Comparison of ENCODE assay signal across 8 cellular contexts in the genomic region with DNA sequence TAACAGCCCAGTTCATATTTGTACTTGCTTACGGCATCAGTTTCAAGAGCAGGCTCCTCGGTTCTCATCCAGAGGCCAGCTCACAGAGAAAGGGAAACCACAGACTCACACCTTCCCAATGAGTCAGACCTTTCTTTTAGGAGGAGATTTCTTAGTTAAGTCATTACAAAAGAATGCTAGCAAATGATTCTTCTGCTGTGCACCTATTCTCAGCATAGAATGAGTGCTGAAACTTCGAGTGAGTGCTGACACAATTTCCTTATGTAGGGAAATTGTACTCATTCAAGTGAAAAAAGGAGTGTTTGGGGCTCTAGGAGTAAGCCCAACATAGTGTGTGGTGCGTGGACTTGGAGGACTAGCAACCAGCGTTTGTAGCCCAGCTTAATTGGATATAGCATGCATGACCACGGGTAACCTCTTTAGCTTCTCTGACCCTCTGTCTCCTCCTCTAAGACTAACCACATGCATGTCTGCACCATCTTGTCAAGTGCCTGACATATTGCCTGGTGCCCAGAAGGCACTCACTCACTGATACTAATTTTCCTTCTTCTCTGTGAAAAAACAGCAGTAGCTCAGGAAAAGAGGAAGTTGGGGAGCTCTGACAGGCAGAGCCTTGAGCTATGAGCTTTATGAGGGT.
DNase-seq lines count a peak whose midpoint lies in the region; ATAC-seq and TF ChIP-seq lines count a peak whose summit lies in the region.

No MANE protein-coding gene starts in this region.

- H3K4me1 ChIP-seq in spleen: peaks cover under 1 to 46% (median 17%) of the 10 kb centered on the region in 6 donors

- peak overlapping the region; percentile 73 to 85 for H3K27ac Mint-ChIP-seq in effector memory CD8-positive, alpha-beta T cell

- TF ChIP-seq POLR2A in spleen (IDR thresholded peaks at IDR 0.05): no peak

- no peaks in the 10 kb centered on the region for H3K27me3 ChIP-seq in spleen (replicated peaks in 1 of 7)

- H3K36me3 Mint-ChIP-seq in effector memory CD8-positive, alpha-beta T cell (ENCODE audit: insufficient read depth): no peaks in the 10 kb centered on the region

- WGBS in spleen, 5 donors: 19 to 50% (median 43%) methylated on average over 6 of the region's 6 CpGs

- H3K9me3 Mint-ChIP-seq in effector memory CD8-positive, alpha-beta T cell: no peaks in the 10 kb centered on the region

- peaks cover 0 to 29% of the 10 kb centered on the region in 2 donors for H3K27me3 Mint-ChIP-seq in effector memory CD8-positive, alpha-beta T cell

- no peak for TF ChIP-seq CTCF in C4-2B (conservative IDR thresholded peaks at IDR 0.05)
- TF ChIP-seq CTCF in spleen (IDR thresholded peaks at IDR 0.05 in 8 of 11, conservative IDR thresholded peaks at IDR 0.05 in 3 of 11): no peak

- H3K4me3 ChIP-seq in spleen: no peak overlapping the region

- H3K4me3 Mint-ChIP-seq in effector memory CD8-positive, alpha-beta T cell: peak overlapping the region in 1 of 2 donors; percentile 32

- peak; percentile 37 for ATAC-seq in GM19438 (IDR thresholded peaks at IDR 0.05; ENCODE audit: low read depth, unreplicated experiment)
- peak; percentile 42 for ATAC-seq in HG03457 (IDR thresholded peaks at IDR 0.05; ENCODE audit: unreplicated experiment)
- ATAC-seq in effector memory CD8-positive, alpha-beta T cell (replicated peaks): peak; percentile 94

- H3K4me1 Mint-ChIP-seq in effector memory CD8-positive, alpha-beta T cell (ENCODE audit: low read depth in 2 of 2): peaks cover 20 to 22% of the 10 kb centered on the region in 2 donors

- DNase-seq in T-helper 9 cell (peak; percentile 6), renal cortical epithelial cell (ENCODE audit: low read depth) (peak; percentile 100), spleen (no peak), NCI-H345 treated with DMSO at 0.1 percent for 48 hours (lab: John Stamatoyannopoulos, UW; ENCODE audit: unreplicated experiment) (no peak)
- peak; percentile 22 to 39 (median 31) for DNase-seq in effector memory CD8-positive, alpha-beta T cell

- peak overlapping the region; percentile 72; the same call in 1 of the 2 replicates for H3K27ac ChIP-seq in C4-2B
- H3K27ac ChIP-seq in spleen: peak overlapping the region in 3 of 8 donors; percentile 6 to 53 (median 26)

- intact Hi-C loops in spleen (cut with DNase I; ENCODE audit: low total_unique reads): no loop called here

- H3K36me3 ChIP-seq in spleen: no peaks in the 10 kb centered on the region

- no peaks in the 10 kb centered on the region for H3K9me3 ChIP-seq in spleen

Comparison
In these comparisons a context has a peak if more than half of its experiments do, and no peak if none do; other contexts are left out.
1. ATAC-seq: peak in every context shown above with its lines; median percentile 94 in effector memory CD8-positive, alpha-beta T cell; 42 in HG03457; 37 in GM19438.
2. DNase-seq: peak in T-helper 9 cell (single experiment), effector memory CD8-positive, alpha-beta T cell (3 of 3) and renal cortical epithelial cell (single experiment); none in spleen (single experiment) and NCI-H345 treated with DMSO at 0.1 percent for 48 hours (single experiment).